ENCODE assay signal across 15 cellular contexts in genomic region chr20:16178671-16179070, GRCh38.
DNase-seq lines count a peak whose midpoint lies in the region; ATAC-seq and TF ChIP-seq lines count a peak whose summit lies in the region.
"Had no signal": no experiment of that assay in that cellular context is flagged by ENCODE, and none has a peak within 500 bp of the region (broad histone marks: within the 10 kb centered on the region; RNA-seq: fewer than 3 reads in every experiment).

No MANE protein-coding gene starts in this region.

- no peaks in the 10 kb centered on the region for H3K4me1 Mint-ChIP-seq in neural progenitor cell
- H3K4me1 Mint-ChIP-seq: CD4-positive, alpha-beta memory T cell had no signal

- H3K27ac ChIP-seq in hepatocyte (peak overlapping the region; percentile 15), neural progenitor cell (no peak overlapping the region)
- H3K27ac ChIP-seq: C4-2B had no signal

- no peaks in the 10 kb centered on the region for H3K36me3 ChIP-seq in hepatocyte (replicated peaks; ENCODE audit: insufficient read depth, low read depth)
- no peaks in the 10 kb centered on the region for H3K36me3 ChIP-seq in neural progenitor cell
- H3K36me3 ChIP-seq: BE2C had no signal

- ATAC-seq in GM21576 (IDR thresholded peaks at IDR 0.05; ENCODE audit: unreplicated experiment): no peak

- H3K4me3 ChIP-seq in hepatocyte (no peak overlapping the region), neural progenitor cell (no peak overlapping the region)

- no peaks in the 10 kb centered on the region for H3K4me1 ChIP-seq in hepatocyte (ENCODE audit: insufficient read depth)
- H3K4me1 ChIP-seq in neural progenitor cell: no peaks in the 10 kb centered on the region
- H3K4me1 ChIP-seq: BE2C had no signal

- WGBS in hepatocyte (ENCODE audit: low lambda C conversion rate, missing lambda C conversion rate): 54% methylated on average over 5 of the region's 5 CpGs

- TF ChIP-seq CTCF in hepatocyte (IDR thresholded peaks at IDR 0.05; ENCODE audit: poor library complexity): no peak
- no peak for TF ChIP-seq CTCF in neural progenitor cell (IDR thresholded peaks at IDR 0.05)

- no peak overlapping the region for H3K4me3 Mint-ChIP-seq in neural progenitor cell
- H3K4me3 Mint-ChIP-seq: CD4-positive, alpha-beta memory T cell; HFFc6 had no signal

- H2AFZ ChIP-seq in hepatocyte: no peak overlapping the region
- no peak overlapping the region for H2AFZ ChIP-seq in neural progenitor cell (replicated peaks)

- H3K79me2 ChIP-seq in hepatocyte (no peaks in the 10 kb centered on the region), neural progenitor cell (ENCODE audit: low read depth) (no peaks in the 10 kb centered on the region)

- H3K9ac ChIP-seq in neural progenitor cell: no peak overlapping the region

- peaks cover 9% of the 10 kb centered on the region for H3K9me3 Mint-ChIP-seq in neural progenitor cell

- H3K27me3 ChIP-seq in hepatocyte: no peaks in the 10 kb centered on the region
- no peaks in the 10 kb centered on the region for H3K27me3 ChIP-seq in neural progenitor cell
- H3K27me3 ChIP-seq: BE2C had no signal

- H3K4me2 ChIP-seq in hepatocyte (peak overlapping the region; percentile 42), neural progenitor cell (no peak overlapping the region)

- H3K9me3 ChIP-seq in hepatocyte (ENCODE audit: low read depth): no peaks in the 10 kb centered on the region
- H3K9me3 ChIP-seq in neural progenitor cell (ENCODE audit: low read depth): no peaks in the 10 kb centered on the region
- H3K9me3 ChIP-seq: BE2C had no signal

- H3F3A ChIP-seq in neural progenitor cell (ENCODE audit: low read depth): no peaks in the 10 kb centered on the region

- peaks cover 2% of the 10 kb centered on the region for H3K36me3 Mint-ChIP-seq in neural progenitor cell
- H3K36me3 Mint-ChIP-seq: CD4-positive, alpha-beta memory T cell had no signal

- no peaks in the 10 kb centered on the region for H3K9me2 ChIP-seq in hepatocyte (replicated peaks; ENCODE audit: insufficient read depth)

- no peak overlapping the region for H3K27ac Mint-ChIP-seq in neural progenitor cell
- H3K27ac Mint-ChIP-seq: CD4-positive, alpha-beta memory T cell; HFFc6 had no signal

- DNase-seq in DMS79 (lab: John Stamatoyannopoulos, UW): peak; percentile 25
- DNase-seq in NCI-H446 treated with DMSO at 0.1 percent for 48 hours (lab: John Stamatoyannopoulos, UW): peak; percentile 37
- no peak for DNase-seq in hepatocyte (ENCODE audit: low spot score)
- DNase-seq in neural progenitor cell (ENCODE audit: low spot score): peak; percentile 26
- DNase-seq in SIG-M5 (lab: John Stamatoyannopoulos, UW): no peak
- no peak for DNase-seq in midbrain (lab: John Stamatoyannopoulos, UW)
- DNase-seq: BE2C; CD4-positive, alpha-beta memory T cell; DND-41; GDM1; HCEC 1CT; HFFc6; IMR-90 had no signal

- H4K20me1 ChIP-seq in hepatocyte (ENCODE audit: insufficient read depth, poor library complexity, severe bottlenecking) (no peaks in the 10 kb centered on the region), neural progenitor cell (ENCODE audit: low read depth) (no peaks in the 10 kb centered on the region)

- peaks cover under 1% of the 10 kb centered on the region for H3K27me3 Mint-ChIP-seq in neural progenitor cell (ENCODE audit: insufficient read depth, low read depth)
- H3K27me3 Mint-ChIP-seq: CD4-positive, alpha-beta memory T cell had no signal

Comparison
In these comparisons a context has a peak if more than half of its experiments do, and no peak if none do; other contexts are left out.
1. DNase-seq: peak in DMS79 (single experiment), NCI-H446 treated with DMSO at 0.1 percent for 48 hours (single experiment) and neural progenitor cell (single experiment); none in hepatocyte (single experiment), SIG-M5 (single experiment) and midbrain (single experiment).